In genomic region chr6:148508401-148509151, GRCh38 we compare ENCODE assay signal across 8 cellular contexts.
DNase-seq lines count a peak whose midpoint lies in the region; ATAC-seq lines count a peak whose summit lies in the region.

No MANE protein-coding gene starts in this region.

- no peaks in the 10 kb centered on the region for H3K9me3 ChIP-seq in HUES64 (ENCODE audit: insufficient read depth, low read depth, low read length)

- H3K9ac ChIP-seq in HUES64 (ENCODE audit: low read depth, low read length) = peak overlapping the region; percentile 62; the same call in 1 of the 2 replicates

- peak overlapping the region; percentile 45 for H3K4me3 ChIP-seq in HUES64 (ENCODE audit: low read length)

- peak; percentile 33 for DNase-seq in kidney tubule cell (ENCODE audit: low spot score)
- peak; percentile 87 for DNase-seq in stromal cell of bone marrow (ENCODE audit: low read depth)
- no peak for DNase-seq in HT-29 (ENCODE audit: low spot score)

- H3K27ac ChIP-seq in HUES64 (ENCODE audit: low read depth, low read length) (peak overlapping the region; percentile 12), cingulate gyrus (ENCODE audit: low read depth, low read length) (peak overlapping the region; percentile 94)

- H3K36me3 ChIP-seq in HUES64 (ENCODE audit: insufficient read depth, low read length) = no peaks in the 10 kb centered on the region

- peaks cover 31% of the 10 kb centered on the region for H3K4me1 ChIP-seq in HUES64 (ENCODE audit: insufficient read depth, low read length)

- WGBS in HUES64 = 40% methylated on average over 15 of the region's 15 CpGs

- H3K27me3 ChIP-seq in HUES64 (ENCODE audit: insufficient read depth, low read length) = no peaks in the 10 kb centered on the region

- ATAC-seq in HG02588 (IDR thresholded peaks at IDR 0.05; ENCODE audit: unreplicated experiment) (no peak), HG02798 (IDR thresholded peaks at IDR 0.05; ENCODE audit: poor library complexity, unreplicated experiment) (no peak), HG03108 (IDR thresholded peaks at IDR 0.05; ENCODE audit: unreplicated experiment) (no peak)
